3 cellular contexts compared by ENCODE assay signal in genomic region chr3:65717676-65718346, GRCh38.
TF ChIP-seq lines count a peak whose summit lies in the region.

No MANE protein-coding gene starts in this region.

TF ChIP-seq in HepG2, 621 proteins besides CTCF, POLR2A, EP300 and RAD21:
- TF ChIP-seq THAP9 (CRISPR knock-in tag; IDR thresholded peaks at IDR 0.05; ENCODE audit: borderline replicate concordance) (no peak), MAFF (IDR thresholded peaks at IDR 0.05; ENCODE audit: low read depth, low read length) (peak; percentile 93), MAFK (conservative IDR thresholded peaks at IDR 0.05 in 1 of 2, IDR thresholded peaks at IDR 0.05 in 1 of 2; ENCODE audit: low read length in 2 of 2) (peak; percentile 92 to 95), ZBTB21 (CRISPR knock-in tag; IDR thresholded peaks at IDR 0.05) (peak; percentile 69; the same call in 1 of the 2 replicates), ZNF230 (CRISPR knock-in tag; IDR thresholded peaks at IDR 0.05) (no peak), ZFP90 (CRISPR knock-in tag; IDR thresholded peaks at IDR 0.05; ENCODE audit: borderline replicate concordance) (no peak), ESRRA (CRISPR knock-in tag; IDR thresholded peaks at IDR 0.05; ENCODE audit: low read depth) (no peak), HINFP (CRISPR knock-in tag; IDR thresholded peaks at IDR 0.05; ENCODE audit: low read depth) (no peak), SP2 (CRISPR knock-in tag; IDR thresholded peaks at IDR 0.05) (no peak), ZNF737 (CRISPR knock-in tag; IDR thresholded peaks at IDR 0.05; ENCODE audit: borderline replicate concordance) (no peak), ZSCAN5A (CRISPR knock-in tag; IDR thresholded peaks at IDR 0.05; ENCODE audit: borderline replicate concordance) (no peak), NKX3-1 (CRISPR knock-in tag; IDR thresholded peaks at IDR 0.05) (no peak), HOXA5 (CRISPR knock-in tag; IDR thresholded peaks at IDR 0.05) (no peak)

TF ChIP-seq in IMR-90, 13 proteins besides CTCF, POLR2A, EP300 and RAD21:
- TF ChIP-seq MAFK (IDR thresholded peaks at IDR 0.05; ENCODE audit: low read depth, low read length) (peak; percentile 86), RFX5 (IDR thresholded peaks at IDR 0.05; ENCODE audit: low read depth, low read length) (no peak)

TF ChIP-seq in HEK293T, 16 proteins besides CTCF, POLR2A, EP300 and RAD21:
- no peak for TF ChIP-seq PKNOX1 (IDR thresholded peaks at IDR 0.05)
- TF ChIP-seq TARDBP (IDR thresholded peaks at IDR 0.05), result no peak
- TF ChIP-seq L3MBTL2 (conservative IDR thresholded peaks at IDR 0.05), result no peak
- no peak for TF ChIP-seq SP1 (IDR thresholded peaks at IDR 0.05)
- no peak for TF ChIP-seq FOXM1 (IDR thresholded peaks at IDR 0.05; ENCODE audit: borderline replicate concordance)
